Comparison of ENCODE assay signal across 9 cellular contexts in the genomic region with DNA sequence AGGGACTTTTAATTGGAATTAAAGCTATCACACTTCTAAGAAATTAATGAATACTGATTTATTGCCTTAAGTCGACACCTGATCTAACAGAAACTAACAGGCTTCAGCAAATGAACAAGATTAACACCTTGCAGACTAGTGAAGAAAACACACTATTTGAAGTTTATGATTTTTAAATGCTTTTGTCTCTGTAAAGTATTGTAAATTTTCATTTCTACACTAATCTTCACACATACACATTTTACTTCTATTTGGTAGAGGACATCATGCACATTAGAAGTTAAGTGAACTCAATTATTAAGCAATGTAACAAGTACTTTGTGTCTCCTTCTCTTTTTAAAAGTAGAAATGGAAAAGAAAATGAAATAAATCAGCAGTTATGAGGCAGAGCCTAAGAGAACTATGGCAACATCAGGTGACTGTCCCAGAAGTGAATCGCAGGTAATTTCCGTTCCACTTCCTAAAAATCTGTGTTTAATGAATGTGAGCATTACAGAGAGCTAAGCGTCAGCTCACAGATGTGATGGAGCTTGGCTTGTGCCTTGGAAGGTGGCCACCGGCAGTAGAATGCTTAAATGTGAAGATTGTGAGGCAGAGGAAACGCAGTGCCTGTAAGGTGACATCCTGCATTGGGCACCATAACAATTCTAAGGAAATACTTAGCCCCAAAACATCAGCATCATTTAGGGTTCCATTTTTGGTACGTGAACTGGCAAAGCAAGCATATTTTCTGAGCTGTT. TPM values are rescaled to one million over a fixed set of nuclear protein-coding genes. Genes with fewer than 3 reads are reported as not detected.
DNase-seq lines count a peak whose midpoint lies in the region; ATAC-seq, FAIRE-seq and TF ChIP-seq lines count a peak whose summit lies in the region.
"Had no signal": no experiment of that assay in that cellular context is flagged by ENCODE, and none has a peak within 500 bp of the region (broad histone marks: within the 10 kb centered on the region; RNA-seq: fewer than 3 reads in every experiment).

No MANE protein-coding gene starts in this region.

- CTCF ChIA-PET in activated CD4-positive, alpha-beta T cell treated with anti-CD3 and anti-CD28 coated beads, Interleukin-2, amount 10 ng/mL, durations not matched to agents 7 days and 5 days (lab: Charles Lee), result interaction anchor here (0.5 to 1.2 kb wide), 3 partner anchors 39 to 164 kb away, joined by 3 read pairs; no protein-coding TSS in a partner anchor

- TF ChIP-seq CTCF in kidney (IDR thresholded peaks at IDR 0.05; ENCODE audit: borderline replicate concordance, extremely low read depth, insufficient read depth), result no peak

- H3K27ac Mint-ChIP-seq in activated CD4-positive, alpha-beta T cell treated with anti-CD3 and anti-CD28 coated beads, Interleukin-2, amount 10 ng/mL, durations not matched to agents 7 days and 5 days, result peak overlapping the region; percentile 94
- peak overlapping the region; percentile 94 for H3K27ac Mint-ChIP-seq in activated naive CD8-positive, alpha-beta T cell treated with anti-CD3 and anti-CD28 coated beads, Interleukin-2, amount 50 U/mL, for 24 hours

- peaks cover 0 to 5% of the 10 kb centered on the region in 2 donors for H3K36me3 ChIP-seq in kidney (ENCODE audit: control insufficient read depth in 1 of 2, insufficient read depth in 2 of 2, low read length in 2 of 2)

- peaks cover 45% of the 10 kb centered on the region for H3K36me3 Mint-ChIP-seq in activated CD4-positive, alpha-beta T cell treated with anti-CD3 and anti-CD28 coated beads, Interleukin-2, amount 10 ng/mL, durations not matched to agents 7 days and 5 days (ENCODE audit: low read depth)
- peaks cover 15% of the 10 kb centered on the region for H3K36me3 Mint-ChIP-seq in activated naive CD8-positive, alpha-beta T cell treated with anti-CD3 and anti-CD28 coated beads, Interleukin-2, amount 50 U/mL, for 24 hours (ENCODE audit: low read depth)

- H3K4me1 Mint-ChIP-seq in activated CD4-positive, alpha-beta T cell treated with anti-CD3 and anti-CD28 coated beads, Interleukin-2, amount 10 ng/mL, durations not matched to agents 7 days and 5 days, result peaks cover 77% of the 10 kb centered on the region
- H3K4me1 Mint-ChIP-seq in activated naive CD8-positive, alpha-beta T cell treated with anti-CD3 and anti-CD28 coated beads, Interleukin-2, amount 50 U/mL, for 24 hours, result peaks cover 75% of the 10 kb centered on the region

- peaks cover 8 to 12% of the 10 kb centered on the region in 2 donors for H3K4me1 ChIP-seq in kidney (ENCODE audit: control insufficient read depth in 1 of 2, insufficient read depth in 1 of 2, low read depth in 1 of 2, low read length in 2 of 2)

- POLR2A ChIA-PET in activated CD4-positive, alpha-beta T cell treated with anti-CD3 and anti-CD28 coated beads, Interleukin-2, amount 10 ng/mL, durations not matched to agents 7 days and 5 days (lab: Charles Lee), result no interaction called here

- no peaks in the 10 kb centered on the region for H3K9me3 Mint-ChIP-seq in activated CD4-positive, alpha-beta T cell treated with anti-CD3 and anti-CD28 coated beads, Interleukin-2, amount 10 ng/mL, durations not matched to agents 7 days and 5 days
- no peaks in the 10 kb centered on the region for H3K9me3 Mint-ChIP-seq in activated naive CD8-positive, alpha-beta T cell treated with anti-CD3 and anti-CD28 coated beads, Interleukin-2, amount 50 U/mL, for 24 hours

- peak overlapping the region; percentile 89 for H3K4me3 Mint-ChIP-seq in activated CD4-positive, alpha-beta T cell treated with anti-CD3 and anti-CD28 coated beads, Interleukin-2, amount 10 ng/mL, durations not matched to agents 7 days and 5 days
- H3K4me3 Mint-ChIP-seq in activated naive CD8-positive, alpha-beta T cell treated with anti-CD3 and anti-CD28 coated beads, Interleukin-2, amount 50 U/mL, for 24 hours, result peak overlapping the region; percentile 91

- H3K9ac ChIP-seq in kidney (ENCODE audit: low read length in 2 of 2), result peak overlapping the region in 1 of 2 donors; percentile 80

- intact Hi-C loops in kidney (cut with DNase I), result no loop called here

- peak; percentile 37 for DNase-seq in activated CD4-positive, alpha-beta T cell treated with anti-CD3 and anti-CD28 coated beads, Interleukin-2, amount 10 ng/mL, durations not matched to agents 7 days and 5 days
- DNase-seq in activated CD4-positive, alpha-beta T cell treated with anti-CD3 and anti-CD28 coated beads, Interleukin-2, amount 50 U/mL, for 48 hours, result no peak
- DNase-seq in activated naive CD8-positive, alpha-beta T cell treated with anti-CD3 and anti-CD28 coated beads, Interleukin-2, amount 50 U/mL, for 24 hours, result no peak
- DNase-seq in kidney, result no peak
- DNase-seq in superior temporal gyrus (ENCODE audit: extremely low spot score), result peak; percentile 22
- DNase-seq in GM03348 (ENCODE audit: low spot score), result no peak
- DNase-seq: retina had no signal

- no peak for FAIRE-seq in kidney (lab: Jason Lieb, UNC)

- H3K9me3 ChIP-seq in kidney (ENCODE audit: control insufficient read depth in 1 of 2, low read length in 2 of 2), result no peaks in the 10 kb centered on the region

- no peaks in the 10 kb centered on the region for H3K27me3 Mint-ChIP-seq in activated CD4-positive, alpha-beta T cell treated with anti-CD3 and anti-CD28 coated beads, Interleukin-2, amount 10 ng/mL, durations not matched to agents 7 days and 5 days
- peaks cover 1% of the 10 kb centered on the region for H3K27me3 Mint-ChIP-seq in activated naive CD8-positive, alpha-beta T cell treated with anti-CD3 and anti-CD28 coated beads, Interleukin-2, amount 50 U/mL, for 24 hours

- ATAC-seq in activated naive CD8-positive, alpha-beta T cell treated with anti-CD3 and anti-CD28 coated beads, Interleukin-2, amount 50 U/mL, for 24 hours, result no peak
- ATAC-seq in HG03460 (IDR thresholded peaks at IDR 0.05; ENCODE audit: unreplicated experiment), result no peak
- no peak for ATAC-seq in GM19463 (IDR thresholded peaks at IDR 0.05; ENCODE audit: unreplicated experiment)

- no peak overlapping the region for H3K27ac ChIP-seq in kidney (ENCODE audit: low read depth in 2 of 2, low read length in 2 of 2)

- peak overlapping the region; percentile 93 to 98 for H3K4me3 ChIP-seq in kidney (ENCODE audit: low read length in 2 of 2)

RNA-seq across cellular contexts. Expression of gene PRMT2, which starts 1.2 kb away (rescaled TPM):
- total RNA-seq in activated CD4-positive, alpha-beta T cell treated with anti-CD3 and anti-CD28 coated beads, Interleukin-2, amount 10 ng/mL, durations not matched to agents 7 days and 5 days, result 100 to 1,000 TPM; 116 to 137 TPM
- 100 TPM for total RNA-seq in kidney
- polyA plus RNA-seq in kidney (ENCODE audit: insufficient read depth, low read depth, low replicate concordance), result 82.6 TPM

RNA-seq across cellular contexts. Expression of gene S100B, which starts 31.8 kb away (rescaled TPM):
- under 1 TPM; 0.25 to 0.32 TPM for total RNA-seq in activated CD4-positive, alpha-beta T cell treated with anti-CD3 and anti-CD28 coated beads, Interleukin-2, amount 10 ng/mL, durations not matched to agents 7 days and 5 days
- total RNA-seq in kidney, result 6.9 TPM
- polyA plus RNA-seq in kidney (ENCODE audit: insufficient read depth, low read depth, low replicate concordance), result 2.6 TPM

Comparison
In these comparisons a context has a peak if more than half of its experiments do, and no peak if none do; other contexts are left out.
1. DNase-seq: peak in activated CD4-positive, alpha-beta T cell treated with anti-CD3 and anti-CD28 coated beads, Interleukin-2, amount 10 ng/mL, durations not matched to agents 7 days and 5 days (single experiment) and superior temporal gyrus (single experiment); none in activated CD4-positive, alpha-beta T cell treated with anti-CD3 and anti-CD28 coated beads, Interleukin-2, amount 50 U/mL, for 48 hours (0 of 2), activated naive CD8-positive, alpha-beta T cell treated with anti-CD3 and anti-CD28 coated beads, Interleukin-2, amount 50 U/mL, for 24 hours (single experiment), kidney (single experiment) and GM03348 (single experiment).